Comparison of ENCODE assay signal across 1 cellular context in the genomic region with DNA sequence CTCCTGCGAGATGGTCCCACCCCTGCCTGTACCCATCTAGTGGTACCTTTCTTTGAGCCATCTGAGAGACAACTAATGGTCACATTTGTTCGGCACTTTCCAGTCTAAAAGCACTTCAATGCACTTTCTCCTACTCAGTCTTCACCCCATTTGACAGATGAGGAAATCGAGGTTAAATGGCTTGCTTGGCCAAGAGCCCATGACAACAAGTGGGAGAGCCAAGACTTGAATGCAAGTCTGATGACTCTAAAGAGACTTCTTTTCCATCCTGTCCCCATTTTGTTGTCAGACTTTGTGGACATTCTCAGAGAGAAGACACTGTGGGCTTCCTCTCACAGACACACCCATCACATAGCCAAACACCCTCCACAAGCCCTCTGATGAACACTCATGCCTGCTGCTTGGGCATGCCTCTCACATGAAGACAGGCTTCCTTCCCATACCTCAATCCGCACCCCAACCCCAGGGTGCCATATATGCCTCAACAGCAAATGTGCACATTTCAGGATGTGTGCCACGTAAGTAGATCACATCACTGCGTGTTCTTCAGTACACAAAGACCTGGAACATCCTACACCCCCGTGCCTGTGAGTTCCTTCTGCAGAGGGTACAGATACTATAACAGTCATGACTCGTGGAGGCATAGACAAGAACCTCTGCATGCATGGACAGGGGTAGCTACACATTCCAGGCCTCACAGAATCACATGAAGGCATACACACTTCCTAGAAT.
A peak's percentile ranks its signal among the peaks of the same experiment; 100 is the strongest.
TF ChIP-seq lines count a peak whose summit lies in the region.

No MANE protein-coding gene starts in this region.

TF ChIP-seq in HepG2, 621 proteins besides CTCF, POLR2A, EP300 and RAD21 (continues in another document):
- TF ChIP-seq, protein P1, sequence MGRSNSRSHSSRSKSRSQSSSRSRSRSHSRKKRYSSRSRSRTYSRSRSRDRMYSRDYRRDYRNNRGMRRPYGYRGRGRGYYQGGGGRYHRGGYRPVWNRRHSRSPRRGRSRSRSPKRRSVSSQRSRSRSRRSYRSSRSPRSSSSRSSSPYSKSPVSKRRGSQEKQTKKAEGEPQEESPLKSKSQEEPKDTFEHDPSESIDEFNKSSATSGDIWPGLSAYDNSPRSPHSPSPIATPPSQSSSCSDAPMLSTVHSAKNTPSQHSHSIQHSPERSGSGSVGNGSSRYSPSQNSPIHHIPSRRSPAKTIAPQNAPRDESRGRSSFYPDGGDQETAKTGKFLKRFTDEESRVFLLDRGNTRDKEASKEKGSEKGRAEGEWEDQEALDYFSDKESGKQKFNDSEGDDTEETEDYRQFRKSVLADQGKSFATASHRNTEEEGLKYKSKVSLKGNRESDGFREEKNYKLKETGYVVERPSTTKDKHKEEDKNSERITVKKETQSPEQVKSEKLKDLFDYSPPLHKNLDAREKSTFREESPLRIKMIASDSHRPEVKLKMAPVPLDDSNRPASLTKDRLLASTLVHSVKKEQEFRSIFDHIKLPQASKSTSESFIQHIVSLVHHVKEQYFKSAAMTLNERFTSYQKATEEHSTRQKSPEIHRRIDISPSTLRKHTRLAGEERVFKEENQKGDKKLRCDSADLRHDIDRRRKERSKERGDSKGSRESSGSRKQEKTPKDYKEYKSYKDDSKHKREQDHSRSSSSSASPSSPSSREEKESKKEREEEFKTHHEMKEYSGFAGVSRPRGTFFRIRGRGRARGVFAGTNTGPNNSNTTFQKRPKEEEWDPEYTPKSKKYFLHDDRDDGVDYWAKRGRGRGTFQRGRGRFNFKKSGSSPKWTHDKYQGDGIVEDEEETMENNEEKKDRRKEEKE (IDR thresholded peaks at IDR 0.05) = no peak
- no peak for TF ChIP-seq HDAC2 (CRISPR knock-in tag; IDR thresholded peaks at IDR 0.05)
- no peak for TF ChIP-seq TCF7L2 (IDR thresholded peaks at IDR 0.05; ENCODE audit: low read depth, low read length)
- TF ChIP-seq KAT8 (CRISPR knock-in tag; IDR thresholded peaks at IDR 0.05) = no peak
- TF ChIP-seq ZNF350 (CRISPR knock-in tag; IDR thresholded peaks at IDR 0.05; ENCODE audit: borderline replicate concordance, low read depth) = no peak
- TF ChIP-seq DPF2 (CRISPR knock-in tag; IDR thresholded peaks at IDR 0.05; ENCODE audit: borderline replicate concordance, low read depth) = no peak
- no peak for TF ChIP-seq BHLHE40 (IDR thresholded peaks at IDR 0.05; ENCODE audit: low read length)
- no peak for TF ChIP-seq TBP (CRISPR knock-in tag; IDR thresholded peaks at IDR 0.05)
- no peak for TF ChIP-seq ZNF331 (CRISPR knock-in tag; IDR thresholded peaks at IDR 0.05)
- TF ChIP-seq NKX3-1 (CRISPR knock-in tag; IDR thresholded peaks at IDR 0.05) = no peak
- no peak for TF ChIP-seq MED13 (CRISPR knock-in tag; IDR thresholded peaks at IDR 0.05)
- TF ChIP-seq, protein P2, sequence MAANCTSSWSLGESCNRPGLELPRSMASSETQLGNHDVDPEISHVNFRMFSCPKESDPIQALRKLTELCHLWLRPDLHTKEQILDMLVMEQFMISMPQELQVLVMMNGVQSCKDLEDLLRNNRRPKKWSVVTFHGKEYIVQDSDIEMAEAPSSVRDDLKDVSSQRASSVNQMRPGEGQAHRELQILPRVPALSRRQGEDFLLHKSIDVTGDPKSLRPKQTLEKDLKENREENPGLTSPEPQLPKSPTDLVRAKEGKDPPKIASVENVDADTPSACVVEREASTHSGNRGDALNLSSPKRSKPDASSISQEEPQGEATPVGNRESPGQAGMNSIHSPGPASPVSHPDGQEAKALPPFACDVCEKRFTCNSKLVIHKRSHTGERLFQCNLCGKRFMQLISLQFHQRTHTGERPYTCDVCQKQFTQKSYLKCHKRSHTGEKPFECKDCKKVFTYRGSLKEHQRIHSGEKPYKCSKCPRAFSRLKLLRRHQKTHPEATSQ (CRISPR knock-in tag; IDR thresholded peaks at IDR 0.05; ENCODE audit: borderline replicate concordance) = no peak
- TF ChIP-seq ZSCAN25 (CRISPR knock-in tag; IDR thresholded peaks at IDR 0.05) = no peak
- peak; percentile 61 for TF ChIP-seq ZNF629 (CRISPR knock-in tag; conservative IDR thresholded peaks at IDR 0.05)
- no peak for TF ChIP-seq TAF1 (CRISPR knock-in tag; IDR thresholded peaks at IDR 0.05)
- no peak for TF ChIP-seq ZNF383 (CRISPR knock-in tag; IDR thresholded peaks at IDR 0.05; ENCODE audit: borderline replicate concordance)
- TF ChIP-seq FOXC1 (CRISPR knock-in tag; IDR thresholded peaks at IDR 0.05; ENCODE audit: borderline replicate concordance) = 0 out of 2 replicates have a peak, but pooled peaks have one; percentile 51
- TF ChIP-seq MIER2 (CRISPR knock-in tag; IDR thresholded peaks at IDR 0.05) = no peak
- TF ChIP-seq YEATS4 (CRISPR knock-in tag; IDR thresholded peaks at IDR 0.05; ENCODE audit: borderline replicate concordance) = no peak
- peak; percentile 73; the same call in 1 of the 2 replicates for TF ChIP-seq SCMH1 (CRISPR knock-in tag; IDR thresholded peaks at IDR 0.05; ENCODE audit: borderline replicate concordance)
- TF ChIP-seq, protein P3, sequence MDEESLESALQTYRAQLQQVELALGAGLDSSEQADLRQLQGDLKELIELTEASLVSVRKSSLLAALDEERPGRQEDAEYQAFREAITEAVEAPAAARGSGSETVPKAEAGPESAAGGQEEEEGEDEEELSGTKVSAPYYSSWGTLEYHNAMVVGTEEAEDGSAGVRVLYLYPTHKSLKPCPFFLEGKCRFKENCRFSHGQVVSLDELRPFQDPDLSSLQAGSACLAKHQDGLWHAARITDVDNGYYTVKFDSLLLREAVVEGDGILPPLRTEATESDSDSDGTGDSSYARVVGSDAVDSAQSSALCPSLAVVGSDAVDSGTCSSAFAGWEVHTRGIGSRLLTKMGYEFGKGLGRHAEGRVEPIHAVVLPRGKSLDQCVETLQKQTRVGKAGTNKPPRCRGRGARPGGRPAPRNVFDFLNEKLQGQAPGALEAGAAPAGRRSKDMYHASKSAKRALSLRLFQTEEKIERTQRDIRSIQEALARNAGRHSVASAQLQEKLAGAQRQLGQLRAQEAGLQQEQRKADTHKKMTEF (CRISPR knock-in tag; IDR thresholded peaks at IDR 0.05) = no peak
- TF ChIP-seq, protein P4, sequence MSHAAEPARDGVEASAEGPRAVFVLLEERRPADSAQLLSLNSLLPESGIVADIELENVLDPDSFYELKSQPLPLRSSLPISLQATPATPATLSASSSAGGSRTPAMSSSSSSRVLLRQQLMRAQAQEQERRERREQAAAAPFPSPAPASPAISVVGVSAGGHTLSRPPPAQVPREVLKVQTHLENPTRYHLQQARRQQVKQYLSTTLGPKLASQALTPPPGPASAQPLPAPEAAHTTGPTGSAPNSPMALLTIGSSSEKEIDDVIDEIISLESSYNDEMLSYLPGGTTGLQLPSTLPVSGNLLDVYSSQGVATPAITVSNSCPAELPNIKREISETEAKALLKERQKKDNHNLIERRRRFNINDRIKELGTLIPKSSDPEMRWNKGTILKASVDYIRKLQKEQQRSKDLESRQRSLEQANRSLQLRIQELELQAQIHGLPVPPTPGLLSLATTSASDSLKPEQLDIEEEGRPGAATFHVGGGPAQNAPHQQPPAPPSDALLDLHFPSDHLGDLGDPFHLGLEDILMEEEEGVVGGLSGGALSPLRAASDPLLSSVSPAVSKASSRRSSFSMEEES (CRISPR knock-in tag; IDR thresholded peaks at IDR 0.05) = no peak
- TF ChIP-seq FOXO1 (CRISPR knock-in tag; IDR thresholded peaks at IDR 0.05) = 0 out of 2 replicates have a peak, but pooled peaks have one; percentile 29
- TF ChIP-seq, protein P5, sequence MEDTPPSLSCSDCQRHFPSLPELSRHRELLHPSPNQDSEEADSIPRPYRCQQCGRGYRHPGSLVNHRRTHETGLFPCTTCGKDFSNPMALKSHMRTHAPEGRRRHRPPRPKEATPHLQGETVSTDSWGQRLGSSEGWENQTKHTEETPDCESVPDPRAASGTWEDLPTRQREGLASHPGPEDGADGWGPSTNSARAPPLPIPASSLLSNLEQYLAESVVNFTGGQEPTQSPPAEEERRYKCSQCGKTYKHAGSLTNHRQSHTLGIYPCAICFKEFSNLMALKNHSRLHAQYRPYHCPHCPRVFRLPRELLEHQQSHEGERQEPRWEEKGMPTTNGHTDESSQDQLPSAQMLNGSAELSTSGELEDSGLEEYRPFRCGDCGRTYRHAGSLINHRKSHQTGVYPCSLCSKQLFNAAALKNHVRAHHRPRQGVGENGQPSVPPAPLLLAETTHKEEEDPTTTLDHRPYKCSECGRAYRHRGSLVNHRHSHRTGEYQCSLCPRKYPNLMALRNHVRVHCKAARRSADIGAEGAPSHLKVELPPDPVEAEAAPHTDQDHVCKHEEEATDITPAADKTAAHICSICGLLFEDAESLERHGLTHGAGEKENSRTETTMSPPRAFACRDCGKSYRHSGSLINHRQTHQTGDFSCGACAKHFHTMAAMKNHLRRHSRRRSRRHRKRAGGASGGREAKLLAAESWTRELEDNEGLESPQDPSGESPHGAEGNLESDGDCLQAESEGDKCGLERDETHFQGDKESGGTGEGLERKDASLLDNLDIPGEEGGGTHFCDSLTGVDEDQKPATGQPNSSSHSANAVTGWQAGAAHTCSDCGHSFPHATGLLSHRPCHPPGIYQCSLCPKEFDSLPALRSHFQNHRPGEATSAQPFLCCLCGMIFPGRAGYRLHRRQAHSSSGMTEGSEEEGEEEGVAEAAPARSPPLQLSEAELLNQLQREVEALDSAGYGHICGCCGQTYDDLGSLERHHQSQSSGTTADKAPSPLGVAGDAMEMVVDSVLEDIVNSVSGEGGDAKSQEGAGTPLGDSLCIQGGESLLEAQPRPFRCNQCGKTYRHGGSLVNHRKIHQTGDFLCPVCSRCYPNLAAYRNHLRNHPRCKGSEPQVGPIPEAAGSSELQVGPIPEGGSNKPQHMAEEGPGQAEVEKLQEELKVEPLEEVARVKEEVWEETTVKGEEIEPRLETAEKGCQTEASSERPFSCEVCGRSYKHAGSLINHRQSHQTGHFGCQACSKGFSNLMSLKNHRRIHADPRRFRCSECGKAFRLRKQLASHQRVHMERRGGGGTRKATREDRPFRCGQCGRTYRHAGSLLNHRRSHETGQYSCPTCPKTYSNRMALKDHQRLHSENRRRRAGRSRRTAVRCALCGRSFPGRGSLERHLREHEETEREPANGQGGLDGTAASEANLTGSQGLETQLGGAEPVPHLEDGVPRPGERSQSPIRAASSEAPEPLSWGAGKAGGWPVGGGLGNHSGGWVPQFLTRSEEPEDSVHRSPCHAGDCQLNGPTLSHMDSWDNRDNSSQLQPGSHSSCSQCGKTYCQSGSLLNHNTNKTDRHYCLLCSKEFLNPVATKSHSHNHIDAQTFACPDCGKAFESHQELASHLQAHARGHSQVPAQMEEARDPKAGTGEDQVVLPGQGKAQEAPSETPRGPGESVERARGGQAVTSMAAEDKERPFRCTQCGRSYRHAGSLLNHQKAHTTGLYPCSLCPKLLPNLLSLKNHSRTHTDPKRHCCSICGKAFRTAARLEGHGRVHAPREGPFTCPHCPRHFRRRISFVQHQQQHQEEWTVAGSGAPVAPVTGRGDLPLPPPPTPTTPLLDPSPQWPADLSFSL (CRISPR knock-in tag; IDR thresholded peaks at IDR 0.05) = peak; percentile 49; the same call in 1 of the 2 replicates
- no peak for TF ChIP-seq ZNF235 (CRISPR knock-in tag; IDR thresholded peaks at IDR 0.05; ENCODE audit: borderline replicate concordance)
- TF ChIP-seq ZNF775 (CRISPR knock-in tag; IDR thresholded peaks at IDR 0.05; ENCODE audit: borderline replicate concordance) = no peak
- no peak for TF ChIP-seq ZNF256 (CRISPR knock-in tag; conservative IDR thresholded peaks at IDR 0.05)
- TF ChIP-seq ZNF17 (CRISPR knock-in tag; IDR thresholded peaks at IDR 0.05) = no peak
- TF ChIP-seq AHR (CRISPR knock-in tag; IDR thresholded peaks at IDR 0.05) = no peak
- no peak for TF ChIP-seq ZFYVE20 (CRISPR knock-in tag; IDR thresholded peaks at IDR 0.05; ENCODE audit: borderline replicate concordance, low read depth)
- TF ChIP-seq NONO (IDR thresholded peaks at IDR 0.05) = no peak
- TF ChIP-seq NONO (CRISPR knock-in tag; conservative IDR thresholded peaks at IDR 0.05) = 0 out of 2 replicates have a peak, but pooled peaks have one; percentile 27
- TF ChIP-seq ZKSCAN8 (CRISPR knock-in tag; IDR thresholded peaks at IDR 0.05; ENCODE audit: borderline replicate concordance) = no peak
- TF ChIP-seq ZZZ3 (CRISPR knock-in tag; IDR thresholded peaks at IDR 0.05; ENCODE audit: borderline replicate concordance) = no peak
- TF ChIP-seq MAFG (CRISPR knock-in tag; IDR thresholded peaks at IDR 0.05) = 0 out of 2 replicates have a peak, but pooled peaks have one; percentile 9
- TF ChIP-seq, protein P6, sequence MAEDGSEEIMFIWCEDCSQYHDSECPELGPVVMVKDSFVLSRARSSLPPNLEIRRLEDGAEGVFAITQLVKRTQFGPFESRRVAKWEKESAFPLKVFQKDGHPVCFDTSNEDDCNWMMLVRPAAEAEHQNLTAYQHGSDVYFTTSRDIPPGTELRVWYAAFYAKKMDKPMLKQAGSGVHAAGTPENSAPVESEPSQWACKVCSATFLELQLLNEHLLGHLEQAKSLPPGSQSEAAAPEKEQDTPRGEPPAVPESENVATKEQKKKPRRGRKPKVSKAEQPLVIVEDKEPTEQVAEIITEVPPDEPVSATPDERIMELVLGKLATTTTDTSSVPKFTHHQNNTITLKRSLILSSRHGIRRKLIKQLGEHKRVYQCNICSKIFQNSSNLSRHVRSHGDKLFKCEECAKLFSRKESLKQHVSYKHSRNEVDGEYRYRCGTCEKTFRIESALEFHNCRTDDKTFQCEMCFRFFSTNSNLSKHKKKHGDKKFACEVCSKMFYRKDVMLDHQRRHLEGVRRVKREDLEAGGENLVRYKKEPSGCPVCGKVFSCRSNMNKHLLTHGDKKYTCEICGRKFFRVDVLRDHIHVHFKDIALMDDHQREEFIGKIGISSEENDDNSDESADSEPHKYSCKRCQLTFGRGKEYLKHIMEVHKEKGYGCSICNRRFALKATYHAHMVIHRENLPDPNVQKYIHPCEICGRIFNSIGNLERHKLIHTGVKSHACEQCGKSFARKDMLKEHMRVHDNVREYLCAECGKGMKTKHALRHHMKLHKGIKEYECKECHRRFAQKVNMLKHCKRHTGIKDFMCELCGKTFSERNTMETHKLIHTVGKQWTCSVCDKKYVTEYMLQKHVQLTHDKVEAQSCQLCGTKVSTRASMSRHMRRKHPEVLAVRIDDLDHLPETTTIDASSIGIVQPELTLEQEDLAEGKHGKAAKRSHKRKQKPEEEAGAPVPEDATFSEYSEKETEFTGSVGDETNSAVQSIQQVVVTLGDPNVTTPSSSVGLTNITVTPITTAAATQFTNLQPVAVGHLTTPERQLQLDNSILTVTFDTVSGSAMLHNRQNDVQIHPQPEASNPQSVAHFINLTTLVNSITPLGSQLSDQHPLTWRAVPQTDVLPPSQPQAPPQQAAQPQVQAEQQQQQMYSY (CRISPR knock-in tag; IDR thresholded peaks at IDR 0.05) = no peak
- TF ChIP-seq, protein P7, sequence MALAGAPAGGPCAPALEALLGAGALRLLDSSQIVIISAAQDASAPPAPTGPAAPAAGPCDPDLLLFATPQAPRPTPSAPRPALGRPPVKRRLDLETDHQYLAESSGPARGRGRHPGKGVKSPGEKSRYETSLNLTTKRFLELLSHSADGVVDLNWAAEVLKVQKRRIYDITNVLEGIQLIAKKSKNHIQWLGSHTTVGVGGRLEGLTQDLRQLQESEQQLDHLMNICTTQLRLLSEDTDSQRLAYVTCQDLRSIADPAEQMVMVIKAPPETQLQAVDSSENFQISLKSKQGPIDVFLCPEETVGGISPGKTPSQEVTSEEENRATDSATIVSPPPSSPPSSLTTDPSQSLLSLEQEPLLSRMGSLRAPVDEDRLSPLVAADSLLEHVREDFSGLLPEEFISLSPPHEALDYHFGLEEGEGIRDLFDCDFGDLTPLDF (CRISPR knock-in tag; IDR thresholded peaks at IDR 0.05) = no peak
